In the genomic region with DNA sequence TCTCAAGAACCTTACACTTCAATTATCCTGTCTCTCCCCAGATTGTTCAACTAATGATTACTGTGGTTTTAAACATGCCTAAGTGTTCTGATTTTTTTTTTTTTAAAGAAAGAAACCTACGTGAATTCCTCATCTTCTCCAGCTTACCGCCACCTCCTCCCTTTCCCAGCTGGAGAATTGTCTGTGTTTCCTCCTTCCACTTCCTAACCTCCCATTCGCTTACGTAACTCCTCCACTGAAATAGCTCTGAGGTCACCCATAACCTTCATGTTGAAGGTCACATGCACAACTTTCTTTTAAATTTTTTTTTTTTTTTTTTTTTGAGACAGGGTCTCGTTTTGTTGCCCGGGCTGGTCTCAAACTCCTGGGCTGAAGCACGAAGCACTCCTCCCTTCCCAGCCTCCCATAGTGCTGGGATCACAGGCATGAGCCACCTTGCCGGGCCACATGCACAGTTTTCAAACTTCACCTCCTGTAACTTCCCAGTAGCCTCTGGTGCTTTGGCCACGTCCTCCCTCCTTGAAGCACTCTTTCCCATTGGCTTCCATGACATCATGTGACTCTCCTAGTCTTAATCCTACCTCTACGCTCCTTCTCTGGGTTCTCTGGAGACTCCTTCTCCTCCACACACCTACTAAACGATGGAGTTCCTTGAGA, we compare ENCODE assay signal across 14 cellular contexts. TPM values are rescaled to one million over a fixed set of nuclear protein-coding genes. Genes with fewer than 3 reads are reported as not detected.
DNase-seq lines count a peak whose midpoint lies in the region; ATAC-seq and TF ChIP-seq lines count a peak whose summit lies in the region.
"Had no signal": no experiment of that assay in that cellular context is flagged by ENCODE, and none has a peak within 500 bp of the region (broad histone marks: within the 10 kb centered on the region; RNA-seq: fewer than 3 reads in every experiment).

No MANE protein-coding gene starts in this region.

- H3K4me1 ChIP-seq in adrenal gland (replicated peaks in 1 of 2) (peaks cover 0 to 25% of the 10 kb centered on the region in 2 donors), left ventricle myocardium inferior (peaks cover 31% of the 10 kb centered on the region)

- H3K4me1 Mint-ChIP-seq in Calu3 (ENCODE audit: low read depth, unreplicated experiment) = no peaks in the 10 kb centered on the region

- peak; percentile 77 for DNase-seq in DMS 273 (lab: John Stamatoyannopoulos, UW; ENCODE audit: unreplicated experiment)
- DNase-seq in DMS 273 treated with DMSO at 0.1 percent for 48 hours (lab: John Stamatoyannopoulos, UW) = no peak
- peak in 2 of 7 donors; percentile 42 to 47 for DNase-seq in adrenal gland
- no peak for DNase-seq in left ventricle myocardium inferior
- no peak for DNase-seq in SW480 (ENCODE audit: low spot score)
- no peak for DNase-seq in Calu3
- DNase-seq: activated CD4-positive, alpha-beta T cell treated with anti-CD3 and anti-CD28 coated beads for 1 hour; activated naive CD8-positive, alpha-beta T cell treated with anti-CD3 and anti-CD28 coated beads, Interleukin-2, amount 10 ng/mL, durations not matched to agents 7 days and 5 days; effector memory CD4-positive, alpha-beta T cell; NCI-H526 had no signal

- H3K4me3 Mint-ChIP-seq in Calu3 (ENCODE audit: low read depth, unreplicated experiment) = no peak overlapping the region
- H3K4me3 Mint-ChIP-seq: activated naive CD8-positive, alpha-beta T cell treated with anti-CD3 and anti-CD28 coated beads, Interleukin-2, amount 10 ng/mL, durations not matched to agents 7 days and 5 days had no signal

- H3K36me3 ChIP-seq in adrenal gland (replicated peaks in 1 of 2) (no peaks in the 10 kb centered on the region), left ventricle myocardium inferior (no peaks in the 10 kb centered on the region)

- H3K4me3 ChIP-seq in adrenal gland = no peak overlapping the region
- no peak overlapping the region for H3K4me3 ChIP-seq in left ventricle myocardium inferior
- H3K4me3 ChIP-seq in skin epidermis = no peak overlapping the region
- H3K4me3 ChIP-seq: SK-N-MC had no signal

- ATAC-seq in GM21381 (IDR thresholded peaks at IDR 0.05; ENCODE audit: unreplicated experiment) = no peak

- TF ChIP-seq CTCF in adrenal gland (IDR thresholded peaks at IDR 0.05) (no peak), left ventricle myocardium inferior (IDR thresholded peaks at IDR 0.05; ENCODE audit: borderline replicate concordance) (no peak), Calu3 (IDR thresholded peaks at IDR 0.05; ENCODE audit: unreplicated experiment) (no peak)

- no TSS peak for BruUV-seq in Calu3 (replicated peaks; lab: Mats Ljungman, UMichigan)

- no peaks in the 10 kb centered on the region for H3K9me3 Mint-ChIP-seq in Calu3 (ENCODE audit: low read depth, unreplicated experiment)
- H3K9me3 Mint-ChIP-seq: activated naive CD8-positive, alpha-beta T cell treated with anti-CD3 and anti-CD28 coated beads, Interleukin-2, amount 10 ng/mL, durations not matched to agents 7 days and 5 days had no signal

- WGBS in adrenal gland, 4 donors = 48 to 66% (median 53%) methylated on average over 11 of the region's 11 CpGs

- intact Hi-C loops in adrenal gland (cut with DNase I) = no loop called here
- intact Hi-C loops in left ventricle myocardium inferior (cut with micrococcal nuclease) = no loop called here
- intact Hi-C loops in Calu3 (cut with micrococcal nuclease; ENCODE audit: unreplicated experiment) = no loop called here

- H3K36me3 Mint-ChIP-seq in Calu3 (ENCODE audit: insufficient read depth, unreplicated experiment) = no peaks in the 10 kb centered on the region

- no peaks in the 10 kb centered on the region for H3K27me3 ChIP-seq in adrenal gland
- no peaks in the 10 kb centered on the region for H3K27me3 ChIP-seq in left ventricle myocardium inferior (ENCODE audit: low read depth)

- H3K27me3 Mint-ChIP-seq in Calu3 (ENCODE audit: unreplicated experiment) = peaks cover 30% of the 10 kb centered on the region
- H3K27me3 Mint-ChIP-seq: activated naive CD8-positive, alpha-beta T cell treated with anti-CD3 and anti-CD28 coated beads, Interleukin-2, amount 10 ng/mL, durations not matched to agents 7 days and 5 days had no signal

- H3K27ac ChIP-seq in adrenal gland = peak overlapping the region in 3 of 5 donors; percentile 35 to 81 (median 64)
- peak overlapping the region; percentile 90 for H3K27ac ChIP-seq in left ventricle myocardium inferior (replicated peaks)
- H3K27ac ChIP-seq in skin epidermis = peak overlapping the region in 19 of 21 experiments; percentile 11 to 76 (median 45)
- H3K27ac ChIP-seq: 22Rv1, SK-N-MC had no signal

- CTCF ChIA-PET in Calu3 (lab: Charles Lee) = no interaction called here

- H3K9me3 ChIP-seq in adrenal gland (replicated peaks in 1 of 3) (no peaks in the 10 kb centered on the region), left ventricle myocardium inferior (replicated peaks) (peaks cover 6% of the 10 kb centered on the region)

- H3K27ac Mint-ChIP-seq in Calu3 (ENCODE audit: unreplicated experiment) = no peak overlapping the region
- H3K27ac Mint-ChIP-seq: activated naive CD8-positive, alpha-beta T cell treated with anti-CD3 and anti-CD28 coated beads, Interleukin-2, amount 10 ng/mL, durations not matched to agents 7 days and 5 days had no signal

- peak in 1 of 2 donors; percentile 26 for TF ChIP-seq POLR2A in adrenal gland (IDR thresholded peaks at IDR 0.05)

RNA-seq across cellular contexts. Expression of gene CAPZB, which starts 9.8 kb away (rescaled TPM):
- total RNA-seq in adrenal gland (100 to 1,000 TPM; 110 to 386 (median 204) TPM), left ventricle myocardium inferior (217 TPM), Calu3 (2022) (198 and 207 TPM in 2 replicates)
- 100 to 1,000 TPM; 156 to 314 (median 171) TPM for polyA plus RNA-seq in adrenal gland
